ENCODE assay signal across 33 cellular contexts in genomic region chr2:8989536-8990079, GRCh38.
"Had no signal": no experiment of that assay in that cellular context is flagged by ENCODE, and none has a peak within 500 bp of the region (broad histone marks: within the 10 kb centered on the region; RNA-seq: fewer than 3 reads in every experiment).

No MANE protein-coding gene starts in this region.

- H3K4me3 Mint-ChIP-seq: activated CD4-positive, alpha-beta T cell treated with anti-CD3 and anti-CD28 coated beads for 36 hours; activated CD8-positive, alpha-beta memory T cell treated with anti-CD3 and anti-CD28 coated beads, Interleukin-2, amount 10 ng/mL, durations not matched to agents 7 days and 5 days; activated CD8-positive, alpha-beta T cell treated with anti-CD3 and anti-CD28 coated beads for 36 hours; activated naive CD4-positive, alpha-beta T cell treated with anti-CD3 and anti-CD28 coated beads for 36 hours; activated naive CD4-positive, alpha-beta T cell treated with anti-CD3 and anti-CD28 coated beads, Interleukin-2, amount 50 U/mL, for 24 hours; activated naive CD8-positive, alpha-beta T cell treated with anti-CD3 and anti-CD28 coated beads for 36 hours; activated naive CD8-positive, alpha-beta T cell treated with anti-CD3 and anti-CD28 coated beads, Interleukin-2, amount 50 U/mL, for 24 hours; activated T-helper 1 cell treated with anti-CD3 and anti-CD28 coated beads, Interleukin-12 subunit alpha, Interleukin-12 subunit beta, Interleukin-2, Interleukin-4 antibody, amounts not matched to agents 30 ng/mL and 10 ng/mL and 1 ng/mL, durations not matched to agents 14 hours and 24 hours and 36 hours; effector memory CD8-positive, alpha-beta T cell had no signal

- H3K27ac Mint-ChIP-seq: activated CD4-positive, alpha-beta T cell treated with anti-CD3 and anti-CD28 coated beads for 36 hours; activated CD8-positive, alpha-beta memory T cell treated with anti-CD3 and anti-CD28 coated beads, Interleukin-2, amount 10 ng/mL, durations not matched to agents 7 days and 5 days; activated CD8-positive, alpha-beta T cell treated with anti-CD3 and anti-CD28 coated beads for 36 hours; activated naive CD4-positive, alpha-beta T cell treated with anti-CD3 and anti-CD28 coated beads for 36 hours; activated naive CD4-positive, alpha-beta T cell treated with anti-CD3 and anti-CD28 coated beads, Interleukin-2, amount 50 U/mL, for 24 hours; activated naive CD8-positive, alpha-beta T cell treated with anti-CD3 and anti-CD28 coated beads for 36 hours; activated naive CD8-positive, alpha-beta T cell treated with anti-CD3 and anti-CD28 coated beads, Interleukin-2, amount 50 U/mL, for 24 hours; activated T-helper 1 cell treated with anti-CD3 and anti-CD28 coated beads, Interleukin-12 subunit alpha, Interleukin-12 subunit beta, Interleukin-2, Interleukin-4 antibody, amounts not matched to agents 30 ng/mL and 10 ng/mL and 1 ng/mL, durations not matched to agents 14 hours and 24 hours and 36 hours; activated T-helper 2 cell treated with anti-CD3 and anti-CD28 coated beads, Interferon-gamma antibody, Interleukin-2, Interleukin-4, amounts not matched to agents 10 μg/mL and 5 μg/mL and 100 μg/mL, durations not matched to agents 14 hours and 24 hours and 36 hours; effector memory CD8-positive, alpha-beta T cell had no signal

- H3K27me3 Mint-ChIP-seq: activated naive CD8-positive, alpha-beta T cell treated with anti-CD3 and anti-CD28 coated beads, Interleukin-2, amount 50 U/mL, for 24 hours had no signal

- DNase-seq: activated CD4-positive, alpha-beta T cell treated with anti-CD3 and anti-CD28 coated beads for 36 hours; activated CD4-positive, alpha-beta T cell treated with anti-CD3 and anti-CD28 coated beads, Interleukin-2, amount 50 U/mL, for 1 hour; activated CD4-positive, alpha-beta T cell treated with anti-CD3 and anti-CD28 coated beads, Interleukin-2, amount 50 U/mL, for 48 hours; activated CD4-positive, CD25-positive, alpha-beta regulatory T cell; activated CD4-positive, CD25-positive, alpha-beta regulatory T cell treated with anti-CD3 and anti-CD28 coated beads, Interleukin-2, amount 50 U/mL, for 72 hours; activated CD8-positive, alpha-beta memory T cell treated with anti-CD3 and anti-CD28 coated beads, Interleukin-2, amount 10 ng/mL, durations not matched to agents 7 days and 5 days; activated CD8-positive, alpha-beta memory T cell treated with anti-CD3 and anti-CD28 coated beads, Interleukin-2, amount 50 U/mL, for 4 hours; activated CD8-positive, alpha-beta T cell treated with anti-CD3 and anti-CD28 coated beads for 36 hours; activated effector memory CD4-positive, alpha-beta T cell treated with anti-CD3 and anti-CD28 coated beads, Interleukin-2, amount 50 U/mL, for 16 hours; activated naive CD4-positive, alpha-beta T cell treated with anti-CD3 and anti-CD28 coated beads for 36 hours; activated naive CD8-positive, alpha-beta T cell treated with anti-CD3 and anti-CD28 coated beads for 36 hours; activated naive CD8-positive, alpha-beta T cell treated with anti-CD3 and anti-CD28 coated beads, Interleukin-2, amount 50 U/mL, for 24 hours; activated T-cell treated with anti-CD3 and anti-CD28 coated beads, Interleukin-2, amount 50 U/mL, for 1 hour; activated T-cell treated with anti-CD3 and anti-CD28 coated beads, Interleukin-2, amount 50 U/mL, for 48 hours; adrenal gland; amygdala; aorta; body of pancreas; caudate nucleus; cortex of kidney; dermis blood vessel endothelial cell; effector CD4-positive, alpha-beta T cell; effector memory CD8-positive, alpha-beta T cell; erythroblast; foreskin keratinocyte; gastrocnemius medialis; glutamatergic neuron; heart left ventricle; hypothalamus had no signal

- H3K4me1 ChIP-seq: adrenal gland, body of pancreas, gastrocnemius medialis had no signal

- H3K36me3 ChIP-seq: adrenal gland, esophagus muscularis mucosa, gastrocnemius medialis, heart left ventricle had no signal

- H3K9me3 Mint-ChIP-seq: activated CD8-positive, alpha-beta T cell treated with anti-CD3 and anti-CD28 coated beads for 36 hours; activated naive CD4-positive, alpha-beta T cell treated with anti-CD3 and anti-CD28 coated beads for 36 hours; activated naive CD4-positive, alpha-beta T cell treated with anti-CD3 and anti-CD28 coated beads, Interleukin-2, amount 50 U/mL, for 24 hours; activated naive CD8-positive, alpha-beta T cell treated with anti-CD3 and anti-CD28 coated beads for 36 hours; activated naive CD8-positive, alpha-beta T cell treated with anti-CD3 and anti-CD28 coated beads, Interleukin-2, amount 50 U/mL, for 24 hours; activated T-helper 1 cell treated with anti-CD3 and anti-CD28 coated beads, Interleukin-12 subunit alpha, Interleukin-12 subunit beta, Interleukin-2, Interleukin-4 antibody, amounts not matched to agents 30 ng/mL and 10 ng/mL and 1 ng/mL, durations not matched to agents 14 hours and 24 hours and 36 hours; activated T-helper 2 cell treated with anti-CD3 and anti-CD28 coated beads, Interferon-gamma antibody, Interleukin-2, Interleukin-4, amounts not matched to agents 10 μg/mL and 5 μg/mL and 100 μg/mL, durations not matched to agents 14 hours and 24 hours and 36 hours; effector memory CD8-positive, alpha-beta T cell had no signal

- H3K27ac ChIP-seq: adrenal gland, body of pancreas, esophagus muscularis mucosa, foreskin keratinocyte, gastrocnemius medialis, heart left ventricle had no signal

- H3K4me3 ChIP-seq: adrenal gland, body of pancreas, esophagus muscularis mucosa, gastrocnemius medialis, heart left ventricle had no signal

- H3K9me3 ChIP-seq: adrenal gland, body of pancreas, esophagus muscularis mucosa, gastrocnemius medialis, heart left ventricle had no signal

- H3K27me3 ChIP-seq: adrenal gland, body of pancreas, esophagus muscularis mucosa, foreskin keratinocyte, gastrocnemius medialis, heart left ventricle had no signal

- H3K4me1 Mint-ChIP-seq: activated CD4-positive, alpha-beta T cell treated with anti-CD3 and anti-CD28 coated beads for 36 hours; activated naive CD4-positive, alpha-beta T cell treated with anti-CD3 and anti-CD28 coated beads, Interleukin-2, amount 50 U/mL, for 24 hours; activated naive CD8-positive, alpha-beta T cell treated with anti-CD3 and anti-CD28 coated beads for 36 hours had no signal

- H3K36me3 Mint-ChIP-seq: activated CD8-positive, alpha-beta memory T cell treated with anti-CD3 and anti-CD28 coated beads, Interleukin-2, amount 10 ng/mL, durations not matched to agents 7 days and 5 days; activated naive CD4-positive, alpha-beta T cell treated with anti-CD3 and anti-CD28 coated beads, Interleukin-2, amount 50 U/mL, for 24 hours; activated naive CD8-positive, alpha-beta T cell treated with anti-CD3 and anti-CD28 coated beads for 36 hours had no signal

- ATAC-seq: activated CD4-positive, alpha-beta T cell treated with anti-CD3 and anti-CD28 coated beads for 36 hours; activated CD8-positive, alpha-beta memory T cell treated with anti-CD3 and anti-CD28 coated beads, Interleukin-2, amount 10 ng/mL, durations not matched to agents 7 days and 5 days; activated CD8-positive, alpha-beta T cell treated with anti-CD3 and anti-CD28 coated beads for 36 hours; activated naive CD8-positive, alpha-beta T cell treated with anti-CD3 and anti-CD28 coated beads, Interleukin-2, amount 50 U/mL, for 24 hours; body of pancreas; effector memory CD8-positive, alpha-beta T cell; foreskin keratinocyte; gastrocnemius medialis; heart left ventricle had no signal
